12 cellular contexts compared by ENCODE assay signal in genomic region chr12:116391501-116391900, GRCh38.
DNase-seq lines count a peak whose midpoint lies in the region; ATAC-seq and TF ChIP-seq lines count a peak whose summit lies in the region.
"Had no signal": no experiment of that assay in that cellular context is flagged by ENCODE, and none has a peak within 500 bp of the region (broad histone marks: within the 10 kb centered on the region; RNA-seq: fewer than 3 reads in every experiment).

No MANE protein-coding gene starts in this region.

- peaks cover 0 to 6% of the 10 kb centered on the region in 2 donors for H3K27me3 Mint-ChIP-seq in T-cell
- H3K27me3 Mint-ChIP-seq: B cell had no signal

- peak overlapping the region; percentile 78 for H3K9ac ChIP-seq in PC-3 (ENCODE audit: low read length)
- H3K9ac ChIP-seq: BLaER1 treated with 17β-estradiol and CSF1 and Interleukin-3, amounts not matched to agents 10 nM and 100 nM had no signal

- no peaks in the 10 kb centered on the region for H4K20me1 ChIP-seq in PC-3 (ENCODE audit: low read length)
- H4K20me1 ChIP-seq: BLaER1 treated with 17β-estradiol and CSF1 and Interleukin-3, amounts not matched to agents 10 nM and 100 nM had no signal

- H3K36me3 ChIP-seq in PC-3 (ENCODE audit: low read depth, low read length) (no peaks in the 10 kb centered on the region), SJSA1 (no peaks in the 10 kb centered on the region), mesodermal cell (ENCODE audit: control insufficient read depth, insufficient read depth, low read length) (no peaks in the 10 kb centered on the region)
- H3K36me3 ChIP-seq: BLaER1 treated with 17β-estradiol and CSF1 and Interleukin-3, amounts not matched to agents 10 nM and 100 nM; HAP-1 had no signal

- H3K9me2 ChIP-seq in PC-3 (replicated peaks; ENCODE audit: low read length): no peaks in the 10 kb centered on the region

- H3K4me1 ChIP-seq in PC-3 (ENCODE audit: insufficient read depth, low read length) (peaks cover 34% of the 10 kb centered on the region), SJSA1 (replicated peaks) (peaks cover 38% of the 10 kb centered on the region), mesodermal cell (ENCODE audit: control insufficient read depth, insufficient read depth, low read length, poor library complexity, severe bottlenecking) (no peaks in the 10 kb centered on the region)
- H3K4me1 ChIP-seq: HAP-1 had no signal

- ATAC-seq in PC-3 (no peak), T-cell (replicated peaks in 1 of 4) (no peak)
- ATAC-seq in stimulated activated naive CD8-positive, alpha-beta T cell treated with anti-CD3 and anti-CD28 coated beads, Interleukin-15, Interleukin-2, amounts not matched to agents 100 U/mL and 50 U/mL, for 24 hours: no peak
- ATAC-seq: CD8-positive, alpha-beta T cell had no signal

- no peak for DNase-seq in PC-3
- DNase-seq in SJSA1 (ENCODE audit: low read depth in 1 of 2, low spot score in 2 of 2): no peak
- no peak for DNase-seq in Ammon's horn (ENCODE audit: low spot score)
- no peak for DNase-seq in T-cell
- DNase-seq in KG1 (lab: John Stamatoyannopoulos, UW): no peak
- DNase-seq in stimulated activated naive CD8-positive, alpha-beta T cell treated with anti-CD3 and anti-CD28 coated beads, Interleukin-15, Interleukin-2, amounts not matched to agents 100 U/mL and 50 U/mL, for 24 hours: no peak
- DNase-seq: Calu3; CD8-positive, alpha-beta T cell had no signal

- H3K27me3 ChIP-seq in PC-3 (ENCODE audit: low read length) (no peaks in the 10 kb centered on the region), SJSA1 (replicated peaks) (no peaks in the 10 kb centered on the region)
- H3K27me3 ChIP-seq: BLaER1 treated with 17β-estradiol and CSF1 and Interleukin-3, amounts not matched to agents 10 nM and 100 nM had no signal

- H3K4me3 ChIP-seq in PC-3 (ENCODE audit: low read length) (no peak overlapping the region), SJSA1 (no peak overlapping the region), mesodermal cell (ENCODE audit: extremely low read depth, insufficient read depth, low read length, poor library complexity, severe bottlenecking) (no peak overlapping the region)
- H3K4me3 ChIP-seq: BLaER1 treated with 17β-estradiol and CSF1 and Interleukin-3, amounts not matched to agents 10 nM and 100 nM; HAP-1 had no signal

- BruUV-seq in PC-3 (replicated peaks; lab: Mats Ljungman, UMichigan): no TSS peak

- H3K4me1 Mint-ChIP-seq in T-cell: peaks cover 0 to 5% (median 3%) of the 10 kb centered on the region in 3 donors

- no peak for TF ChIP-seq CTCF in PC-3 (conservative IDR thresholded peaks at IDR 0.05; ENCODE audit: low read depth, low read length)

- no peak overlapping the region for H3K27ac Mint-ChIP-seq in T-cell
- H3K27ac Mint-ChIP-seq: B cell; CD8-positive, alpha-beta T cell had no signal

- H3K79me2 ChIP-seq in PC-3 (ENCODE audit: low read length): no peaks in the 10 kb centered on the region

- no peak overlapping the region for H2AFZ ChIP-seq in PC-3 (ENCODE audit: low read length)

- H3K9me3 ChIP-seq in PC-3 (ENCODE audit: low read length): no peaks in the 10 kb centered on the region
- no peaks in the 10 kb centered on the region for H3K9me3 ChIP-seq in SJSA1 (replicated peaks)
- H3K9me3 ChIP-seq in mesodermal cell (ENCODE audit: control insufficient read depth, low read length): peaks cover 15% of the 10 kb centered on the region
- H3K9me3 ChIP-seq: HAP-1 had no signal

- CTCF ChIA-PET in PC-3 (lab: Charles Lee): no interaction called here
- CTCF ChIA-PET in T-cell (lab: Charles Lee): no interaction called here

- POLR2A ChIA-PET in PC-3 (lab: Charles Lee; ENCODE audit: unreplicated experiment): no interaction called here
- POLR2A ChIA-PET in T-cell (lab: Charles Lee): interaction anchor here in 1 of 2 donors (0.6 kb wide), 1 partner anchor 335 kb away, joined by 4 read pairs; no protein-coding TSS in a partner anchor

- peak overlapping the region; percentile 57 for H3K4me2 ChIP-seq in PC-3 (ENCODE audit: low read length)
- H3K4me2 ChIP-seq: BLaER1 treated with 17β-estradiol and CSF1 and Interleukin-3, amounts not matched to agents 10 nM and 100 nM had no signal

- no peaks in the 10 kb centered on the region for H3K9me3 Mint-ChIP-seq in T-cell
- H3K9me3 Mint-ChIP-seq: CD8-positive, alpha-beta T cell had no signal

- WGBS in mesodermal cell (ENCODE audit: insufficient coverage in 2 of 2), 2 experiments: no CpG with 5 or more reads among the region's 3 CpGs

- H3K4me3 Mint-ChIP-seq in T-cell: no peak overlapping the region
- H3K4me3 Mint-ChIP-seq: B cell; CD8-positive, alpha-beta T cell had no signal

- H3K36me3 Mint-ChIP-seq in T-cell: no peaks in the 10 kb centered on the region
- H3K36me3 Mint-ChIP-seq: CD8-positive, alpha-beta T cell had no signal

- intact Hi-C loops in PC-3 (cut with micrococcal nuclease): loop anchor here (2.0 to 5.0 kb wide), 2 partner anchors 137 to 206 kb away; no protein-coding TSS in a partner anchor

- H3F3A ChIP-seq in PC-3 (ENCODE audit: low read length, unreplicated experiment): peaks cover 8% of the 10 kb centered on the region

- H3K27ac ChIP-seq in PC-3 (ENCODE audit: low read length) (peak overlapping the region; percentile 95), SJSA1 (peak overlapping the region; percentile 17; the same call in 1 of the 2 replicates), mesodermal cell (ENCODE audit: low read depth, low read length, severe bottlenecking) (peak overlapping the region; percentile 1)
- H3K27ac ChIP-seq: BLaER1 treated with 17β-estradiol and CSF1 and Interleukin-3, amounts not matched to agents 10 nM and 100 nM had no signal

Comparison
In these comparisons a context has a peak if more than half of its experiments do, and no peak if none do; other contexts are left out.
1. H3K27ac ChIP-seq: peak in every context shown above with its lines; median percentile 95 in PC-3; 17 in SJSA1; 1 in mesodermal cell.